ENCODE assay signal across 2 cellular contexts in the genomic region with DNA sequence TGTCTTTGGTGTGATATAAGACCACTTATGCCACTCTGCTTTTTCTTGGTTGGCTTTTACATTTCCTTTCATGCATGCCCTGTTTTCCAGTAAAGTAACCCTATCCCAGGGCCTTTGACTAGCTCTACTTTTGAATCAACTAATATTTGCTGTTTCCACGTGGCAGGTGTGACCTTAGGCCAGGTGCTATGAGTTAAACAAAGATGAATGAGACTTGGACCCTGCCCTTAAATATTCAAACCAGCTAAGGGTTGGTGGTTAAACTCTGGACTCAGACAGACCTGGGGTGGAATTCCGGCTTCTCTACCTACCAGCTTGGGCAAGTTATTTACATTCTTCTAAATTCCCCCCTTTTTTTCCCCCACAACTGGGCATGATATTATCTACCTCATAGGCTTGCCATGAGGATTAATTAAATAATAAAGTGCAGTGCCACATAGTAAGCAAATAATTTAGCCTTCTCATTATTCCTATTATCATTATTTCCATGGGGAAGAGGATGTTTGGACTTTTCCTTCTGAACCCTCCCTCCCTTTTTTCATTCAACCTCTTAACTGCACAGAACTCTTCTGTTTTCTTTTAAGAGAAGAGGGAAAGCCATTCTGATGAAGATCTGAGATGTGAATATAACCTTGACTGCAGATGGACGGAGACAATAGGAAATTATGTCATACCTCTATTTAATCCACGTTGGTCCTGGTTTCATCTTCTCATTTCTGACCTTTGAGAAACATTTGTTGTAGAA.
TF ChIP-seq lines count a peak whose summit lies in the region.

No MANE protein-coding gene starts in this region.

TF ChIP-seq in K562, 482 proteins besides CTCF, POLR2A, EP300 and RAD21:
- TF ChIP-seq, protein P1, sequence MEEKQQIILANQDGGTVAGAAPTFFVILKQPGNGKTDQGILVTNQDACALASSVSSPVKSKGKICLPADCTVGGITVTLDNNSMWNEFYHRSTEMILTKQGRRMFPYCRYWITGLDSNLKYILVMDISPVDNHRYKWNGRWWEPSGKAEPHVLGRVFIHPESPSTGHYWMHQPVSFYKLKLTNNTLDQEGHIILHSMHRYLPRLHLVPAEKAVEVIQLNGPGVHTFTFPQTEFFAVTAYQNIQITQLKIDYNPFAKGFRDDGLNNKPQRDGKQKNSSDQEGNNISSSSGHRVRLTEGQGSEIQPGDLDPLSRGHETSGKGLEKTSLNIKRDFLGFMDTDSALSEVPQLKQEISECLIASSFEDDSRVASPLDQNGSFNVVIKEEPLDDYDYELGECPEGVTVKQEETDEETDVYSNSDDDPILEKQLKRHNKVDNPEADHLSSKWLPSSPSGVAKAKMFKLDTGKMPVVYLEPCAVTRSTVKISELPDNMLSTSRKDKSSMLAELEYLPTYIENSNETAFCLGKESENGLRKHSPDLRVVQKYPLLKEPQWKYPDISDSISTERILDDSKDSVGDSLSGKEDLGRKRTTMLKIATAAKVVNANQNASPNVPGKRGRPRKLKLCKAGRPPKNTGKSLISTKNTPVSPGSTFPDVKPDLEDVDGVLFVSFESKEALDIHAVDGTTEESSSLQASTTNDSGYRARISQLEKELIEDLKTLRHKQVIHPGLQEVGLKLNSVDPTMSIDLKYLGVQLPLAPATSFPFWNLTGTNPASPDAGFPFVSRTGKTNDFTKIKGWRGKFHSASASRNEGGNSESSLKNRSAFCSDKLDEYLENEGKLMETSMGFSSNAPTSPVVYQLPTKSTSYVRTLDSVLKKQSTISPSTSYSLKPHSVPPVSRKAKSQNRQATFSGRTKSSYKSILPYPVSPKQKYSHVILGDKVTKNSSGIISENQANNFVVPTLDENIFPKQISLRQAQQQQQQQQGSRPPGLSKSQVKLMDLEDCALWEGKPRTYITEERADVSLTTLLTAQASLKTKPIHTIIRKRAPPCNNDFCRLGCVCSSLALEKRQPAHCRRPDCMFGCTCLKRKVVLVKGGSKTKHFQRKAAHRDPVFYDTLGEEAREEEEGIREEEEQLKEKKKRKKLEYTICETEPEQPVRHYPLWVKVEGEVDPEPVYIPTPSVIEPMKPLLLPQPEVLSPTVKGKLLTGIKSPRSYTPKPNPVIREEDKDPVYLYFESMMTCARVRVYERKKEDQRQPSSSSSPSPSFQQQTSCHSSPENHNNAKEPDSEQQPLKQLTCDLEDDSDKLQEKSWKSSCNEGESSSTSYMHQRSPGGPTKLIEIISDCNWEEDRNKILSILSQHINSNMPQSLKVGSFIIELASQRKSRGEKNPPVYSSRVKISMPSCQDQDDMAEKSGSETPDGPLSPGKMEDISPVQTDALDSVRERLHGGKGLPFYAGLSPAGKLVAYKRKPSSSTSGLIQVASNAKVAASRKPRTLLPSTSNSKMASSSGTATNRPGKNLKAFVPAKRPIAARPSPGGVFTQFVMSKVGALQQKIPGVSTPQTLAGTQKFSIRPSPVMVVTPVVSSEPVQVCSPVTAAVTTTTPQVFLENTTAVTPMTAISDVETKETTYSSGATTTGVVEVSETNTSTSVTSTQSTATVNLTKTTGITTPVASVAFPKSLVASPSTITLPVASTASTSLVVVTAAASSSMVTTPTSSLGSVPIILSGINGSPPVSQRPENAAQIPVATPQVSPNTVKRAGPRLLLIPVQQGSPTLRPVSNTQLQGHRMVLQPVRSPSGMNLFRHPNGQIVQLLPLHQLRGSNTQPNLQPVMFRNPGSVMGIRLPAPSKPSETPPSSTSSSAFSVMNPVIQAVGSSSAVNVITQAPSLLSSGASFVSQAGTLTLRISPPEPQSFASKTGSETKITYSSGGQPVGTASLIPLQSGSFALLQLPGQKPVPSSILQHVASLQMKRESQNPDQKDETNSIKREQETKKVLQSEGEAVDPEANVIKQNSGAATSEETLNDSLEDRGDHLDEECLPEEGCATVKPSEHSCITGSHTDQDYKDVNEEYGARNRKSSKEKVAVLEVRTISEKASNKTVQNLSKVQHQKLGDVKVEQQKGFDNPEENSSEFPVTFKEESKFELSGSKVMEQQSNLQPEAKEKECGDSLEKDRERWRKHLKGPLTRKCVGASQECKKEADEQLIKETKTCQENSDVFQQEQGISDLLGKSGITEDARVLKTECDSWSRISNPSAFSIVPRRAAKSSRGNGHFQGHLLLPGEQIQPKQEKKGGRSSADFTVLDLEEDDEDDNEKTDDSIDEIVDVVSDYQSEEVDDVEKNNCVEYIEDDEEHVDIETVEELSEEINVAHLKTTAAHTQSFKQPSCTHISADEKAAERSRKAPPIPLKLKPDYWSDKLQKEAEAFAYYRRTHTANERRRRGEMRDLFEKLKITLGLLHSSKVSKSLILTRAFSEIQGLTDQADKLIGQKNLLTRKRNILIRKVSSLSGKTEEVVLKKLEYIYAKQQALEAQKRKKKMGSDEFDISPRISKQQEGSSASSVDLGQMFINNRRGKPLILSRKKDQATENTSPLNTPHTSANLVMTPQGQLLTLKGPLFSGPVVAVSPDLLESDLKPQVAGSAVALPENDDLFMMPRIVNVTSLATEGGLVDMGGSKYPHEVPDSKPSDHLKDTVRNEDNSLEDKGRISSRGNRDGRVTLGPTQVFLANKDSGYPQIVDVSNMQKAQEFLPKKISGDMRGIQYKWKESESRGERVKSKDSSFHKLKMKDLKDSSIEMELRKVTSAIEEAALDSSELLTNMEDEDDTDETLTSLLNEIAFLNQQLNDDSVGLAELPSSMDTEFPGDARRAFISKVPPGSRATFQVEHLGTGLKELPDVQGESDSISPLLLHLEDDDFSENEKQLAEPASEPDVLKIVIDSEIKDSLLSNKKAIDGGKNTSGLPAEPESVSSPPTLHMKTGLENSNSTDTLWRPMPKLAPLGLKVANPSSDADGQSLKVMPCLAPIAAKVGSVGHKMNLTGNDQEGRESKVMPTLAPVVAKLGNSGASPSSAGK (IDR thresholded peaks at IDR 0.05): peak; percentile 46
- TF ChIP-seq ZNF253 (CRISPR knock-in tag; conservative IDR thresholded peaks at IDR 0.05) (no peak), L3MBTL2 (IDR thresholded peaks at IDR 0.05) (peak; percentile 42; the same call in 1 of the 2 replicates), ZNF12 (CRISPR knock-in tag; IDR thresholded peaks at IDR 0.05) (no peak), CREM (IDR thresholded peaks at IDR 0.05; ENCODE audit: low read depth) (0 out of 2 replicates have a peak, but pooled peaks have one; percentile 4)

TF ChIP-seq in SK-N-SH, 30 proteins besides CTCF, POLR2A, EP300 and RAD21:
- TF ChIP-seq, protein P2, sequence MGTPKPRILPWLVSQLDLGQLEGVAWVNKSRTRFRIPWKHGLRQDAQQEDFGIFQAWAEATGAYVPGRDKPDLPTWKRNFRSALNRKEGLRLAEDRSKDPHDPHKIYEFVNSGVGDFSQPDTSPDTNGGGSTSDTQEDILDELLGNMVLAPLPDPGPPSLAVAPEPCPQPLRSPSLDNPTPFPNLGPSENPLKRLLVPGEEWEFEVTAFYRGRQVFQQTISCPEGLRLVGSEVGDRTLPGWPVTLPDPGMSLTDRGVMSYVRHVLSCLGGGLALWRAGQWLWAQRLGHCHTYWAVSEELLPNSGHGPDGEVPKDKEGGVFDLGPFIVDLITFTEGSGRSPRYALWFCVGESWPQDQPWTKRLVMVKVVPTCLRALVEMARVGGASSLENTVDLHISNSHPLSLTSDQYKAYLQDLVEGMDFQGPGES (IDR thresholded peaks at IDR 0.05; ENCODE audit: low read depth, low read length): no peak
- TF ChIP-seq NFIC (IDR thresholded peaks at IDR 0.05; ENCODE audit: borderline replicate concordance) (no peak), RCOR1 (IDR thresholded peaks at IDR 0.05; ENCODE audit: low read length) (no peak), NRF1 (IDR thresholded peaks at IDR 0.05; ENCODE audit: low read depth, low read length) (no peak)
- TF ChIP-seq, protein P3, sequence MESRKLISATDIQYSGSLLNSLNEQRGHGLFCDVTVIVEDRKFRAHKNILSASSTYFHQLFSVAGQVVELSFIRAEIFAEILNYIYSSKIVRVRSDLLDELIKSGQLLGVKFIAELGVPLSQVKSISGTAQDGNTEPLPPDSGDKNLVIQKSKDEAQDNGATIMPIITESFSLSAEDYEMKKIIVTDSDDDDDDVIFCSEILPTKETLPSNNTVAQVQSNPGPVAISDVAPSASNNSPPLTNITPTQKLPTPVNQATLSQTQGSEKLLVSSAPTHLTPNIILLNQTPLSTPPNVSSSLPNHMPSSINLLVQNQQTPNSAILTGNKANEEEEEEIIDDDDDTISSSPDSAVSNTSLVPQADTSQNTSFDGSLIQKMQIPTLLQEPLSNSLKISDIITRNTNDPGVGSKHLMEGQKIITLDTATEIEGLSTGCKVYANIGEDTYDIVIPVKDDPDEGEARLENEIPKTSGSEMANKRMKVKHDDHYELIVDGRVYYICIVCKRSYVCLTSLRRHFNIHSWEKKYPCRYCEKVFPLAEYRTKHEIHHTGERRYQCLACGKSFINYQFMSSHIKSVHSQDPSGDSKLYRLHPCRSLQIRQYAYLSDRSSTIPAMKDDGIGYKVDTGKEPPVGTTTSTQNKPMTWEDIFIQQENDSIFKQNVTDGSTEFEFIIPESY (IDR thresholded peaks at IDR 0.05; ENCODE audit: borderline replicate concordance, low read depth): no peak
- TF ChIP-seq, protein P4, sequence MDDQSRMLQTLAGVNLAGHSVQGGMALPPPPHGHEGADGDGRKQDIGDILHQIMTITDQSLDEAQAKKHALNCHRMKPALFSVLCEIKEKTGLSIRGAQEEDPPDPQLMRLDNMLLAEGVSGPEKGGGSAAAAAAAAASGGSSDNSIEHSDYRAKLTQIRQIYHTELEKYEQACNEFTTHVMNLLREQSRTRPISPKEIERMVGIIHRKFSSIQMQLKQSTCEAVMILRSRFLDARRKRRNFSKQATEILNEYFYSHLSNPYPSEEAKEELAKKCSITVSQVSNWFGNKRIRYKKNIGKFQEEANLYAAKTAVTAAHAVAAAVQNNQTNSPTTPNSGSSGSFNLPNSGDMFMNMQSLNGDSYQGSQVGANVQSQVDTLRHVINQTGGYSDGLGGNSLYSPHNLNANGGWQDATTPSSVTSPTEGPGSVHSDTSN (IDR thresholded peaks at IDR 0.05): no peak
